ENCODE assay signal across 9 cellular contexts in genomic region chr21:32392880-32393676, GRCh38. TPM values are rescaled to one million over a fixed set of nuclear protein-coding genes. Genes with fewer than 3 reads are reported as not detected.
DNase-seq lines count a peak whose midpoint lies in the region; ATAC-seq, FAIRE-seq and TF ChIP-seq lines count a peak whose summit lies in the region.
"Had no signal": no experiment of that assay in that cellular context is flagged by ENCODE, and none has a peak within 500 bp of the region (broad histone marks: within the 10 kb centered on the region; RNA-seq: fewer than 3 reads in every experiment).

TSS of gene URB1 (minus strand) at chr21:32393012. CDS start at chr21:32392910, 102 bp downstream.

- POLR2A ChIA-PET in BJ (lab: Charles Lee), result no interaction called here

- H3K4me1 ChIP-seq in left lung, result peaks cover 11 to 20% of the 10 kb centered on the region in 2 donors

- H3K36me3 ChIP-seq in BJ (ENCODE audit: control insufficient read depth, insufficient read depth, low read length), result no peaks in the 10 kb centered on the region
- no peaks in the 10 kb centered on the region for H3K36me3 ChIP-seq in left lung

- ATAC-seq in HG03439 (IDR thresholded peaks at IDR 0.05; ENCODE audit: unreplicated experiment), result peak; percentile 95
- peak; percentile 100 for ATAC-seq in left lung

- peak; percentile 81 for FAIRE-seq in GM19239 (lab: Jason Lieb, UNC)
- FAIRE-seq: colon had no signal

- 0 out of 2 replicates have a peak, but pooled peaks have one; percentile 2 for TF ChIP-seq CTCF in BJ (IDR thresholded peaks at IDR 0.05; ENCODE audit: insufficient read depth, low read depth, low read length)
- no peak for TF ChIP-seq CTCF in left lung (IDR thresholded peaks at IDR 0.05)

- H3K9me3 ChIP-seq in left lung, result no peaks in the 10 kb centered on the region

- no peaks in the 10 kb centered on the region; the same call in 1 of the 2 replicates for H3K27me3 ChIP-seq in BJ (ENCODE audit: control insufficient read depth, insufficient read depth, low read length)
- H3K27me3 ChIP-seq in left lung, result peaks cover 0 to 10% of the 10 kb centered on the region in 2 donors

- intact Hi-C loops in left lung (cut with DNase I), result no loop called here

- peak within 1 kb of the TSS; percentile 82 to 85 for H3K27ac ChIP-seq in left lung

- H3K4me3 ChIP-seq in BJ (ENCODE audit: low read depth, low read length) (peak within 1 kb of the TSS; percentile 58), left lung (peak within 1 kb of the TSS; percentile 95 to 99)

- CTCF ChIA-PET in BJ (lab: Yijun Ruan, JAX), result interaction anchor here (0.7 to 2.1 kb wide), 8 partner anchors 9 to 208 kb away, joined by 3 to 7 read pairs (median 3); no protein-coding TSS in a partner anchor

- DNase-seq in BJ (ENCODE audit: low read depth) (no peak), GM19239 (ENCODE audit: insufficient read length, low spot score) (peak; percentile 94), NCI-H526 treated with DMSO at 0.1 percent for 48 hours (lab: John Stamatoyannopoulos, UW) (peak; percentile 52), dedifferentiated amniotic fluid mesenchymal stem cell (ENCODE audit: extremely low spot score) (peak; percentile 76), left lung (peak; percentile 93 to 97)
- peak; percentile 95 for DNase-seq in activated CD4-positive, alpha-beta T cell treated with anti-CD3 and anti-CD28 coated beads, Interleukin-2, amount 50 U/mL, for 1 hour
- DNase-seq in stimulated activated CD4-positive, alpha-beta T cell treated with anti-CD3 and anti-CD28 coated beads, Interleukin-2, amount 100 ng/mL, for 48 hours, result peak; percentile 96 to 98

RNA-seq across cellular contexts. Expression of gene URB1, which starts in this region (rescaled TPM):
- polyA plus RNA-seq in BJ (2011; rRNA removed), result 6.5 and 8.8 TPM in 2 replicates
- polyA minus RNA-seq in BJ (2011; rRNA and poly(A)+ RNA removed), result 14.6 and 15.4 TPM in 2 replicates
- total RNA-seq in left lung, result 10 to 100 TPM; 13.7 to 15.7 TPM
